Comparison of ENCODE assay signal across 6 cellular contexts in the genomic region with DNA sequence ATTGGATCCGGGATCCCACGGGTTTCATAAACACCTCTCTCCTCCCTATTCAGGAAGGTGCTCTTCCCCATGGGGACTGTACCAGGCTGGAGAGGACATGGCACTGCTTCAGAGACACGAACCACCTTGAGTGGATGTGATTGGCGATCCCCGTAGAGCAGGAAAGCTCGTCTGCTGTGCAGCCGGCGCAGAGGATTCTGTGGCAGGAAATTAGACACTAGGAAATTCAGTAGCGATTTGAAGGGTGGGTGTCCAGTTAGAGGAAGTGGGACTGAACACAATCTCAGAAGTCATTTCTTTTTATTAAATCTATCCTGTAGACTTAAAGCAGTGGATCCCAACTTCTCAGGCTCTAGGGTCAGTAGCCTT.
DNase-seq lines count a peak whose midpoint lies in the region; TF ChIP-seq lines count a peak whose summit lies in the region.

No MANE protein-coding gene starts in this region.

- peak overlapping the region; percentile 85 for H3K27ac ChIP-seq in substantia nigra (ENCODE audit: low read depth, low read length, poor library complexity, severe bottlenecking)

- H3K9ac ChIP-seq in NT2/D1 (ENCODE audit: insufficient read length, low read depth): peak overlapping the region; percentile 99

- peak; percentile 51 for DNase-seq in NCI-H1105 (lab: John Stamatoyannopoulos, UW)
- DNase-seq in NCI-H1105 treated with DMSO at 0.1 percent for 48 hours (lab: John Stamatoyannopoulos, UW): no peak
- no peak for DNase-seq in NT2/D1 (ENCODE audit: low read depth, low spot score)
- no peak for DNase-seq in fibroblast of pulmonary artery (ENCODE audit: low read depth)
- peak in 2 of 49 donors; percentile 20 to 43 for DNase-seq in substantia nigra (lab: John Stamatoyannopoulos, UW)
- DNase-seq in stimulated activated CD8-positive, alpha-beta memory T cell treated with anti-CD3 and anti-CD28 coated beads, Interleukin-4, amount 100 ng/mL, for 48 hours: no peak

- H3K4me3 ChIP-seq in NT2/D1 (ENCODE audit: insufficient read length, low read depth): peak overlapping the region; percentile 99
- peak overlapping the region; percentile 96 for H3K4me3 ChIP-seq in fibroblast of pulmonary artery (replicated peaks; ENCODE audit: low read depth, low read length)

- no peaks in the 10 kb centered on the region for H3K4me1 ChIP-seq in NT2/D1 (ENCODE audit: insufficient read depth, insufficient read length)

- peaks cover 18% of the 10 kb centered on the region for H3K27me3 ChIP-seq in NT2/D1 (ENCODE audit: insufficient read depth, insufficient read length)

- no peak for TF ChIP-seq CTCF in fibroblast of pulmonary artery (IDR thresholded peaks at IDR 0.05; ENCODE audit: low read length, missing control alignments)

- no peaks in the 10 kb centered on the region for H3K9me3 ChIP-seq in NT2/D1 (ENCODE audit: insufficient read depth, low read length)

- H3K36me3 ChIP-seq in NT2/D1 (ENCODE audit: insufficient read depth, insufficient read length, low read length): peaks cover 10% of the 10 kb centered on the region
